Comparison of ENCODE assay signal across 1 cellular context in genomic region chr16:89322381-89323119, GRCh38.
TF ChIP-seq lines count a peak whose summit lies in the region.

No MANE protein-coding gene starts in this region.

TF ChIP-seq in HepG2, 621 proteins besides CTCF, POLR2A, EP300 and RAD21 (continued from another document and continues in another):
- TF ChIP-seq GRHL1 (CRISPR knock-in tag; conservative IDR thresholded peaks at IDR 0.05) (no peak), TBX3 (IDR thresholded peaks at IDR 0.05; ENCODE audit: borderline replicate concordance) (no peak), ZNF282 (IDR thresholded peaks at IDR 0.05; ENCODE audit: partially characterized antibody) (no peak), ZNF816 (CRISPR knock-in tag; IDR thresholded peaks at IDR 0.05; ENCODE audit: borderline replicate concordance) (no peak), TCF7 (IDR thresholded peaks at IDR 0.05; ENCODE audit: low read depth) (no peak), AKAP8 (CRISPR knock-in tag; IDR thresholded peaks at IDR 0.05) (no peak), ZNF644 (CRISPR knock-in tag; IDR thresholded peaks at IDR 0.05; ENCODE audit: low read depth) (no peak), U2AF1 (optimal IDR thresholded peaks at IDR 0.05; ENCODE audit: low read depth, low read length) (no peak), DPF2 (CRISPR knock-in tag; IDR thresholded peaks at IDR 0.05; ENCODE audit: borderline replicate concordance, low read depth) (no peak), ZHX1 (CRISPR knock-in tag; IDR thresholded peaks at IDR 0.05; ENCODE audit: low read depth) (no peak), CEBPB (IDR thresholded peaks at IDR 0.05; ENCODE audit: borderline replicate concordance, low read depth, low read length) (no peak), HDAC1 (CRISPR knock-in tag; IDR thresholded peaks at IDR 0.05) (peak; percentile 29; the same call in 1 of the 2 replicates), RORA (CRISPR knock-in tag; IDR thresholded peaks at IDR 0.05) (no peak), ISX (CRISPR knock-in tag; conservative IDR thresholded peaks at IDR 0.05) (no peak), ZNF20 (CRISPR knock-in tag; IDR thresholded peaks at IDR 0.05) (no peak), RAD51 (IDR thresholded peaks at IDR 0.05; ENCODE audit: borderline replicate concordance) (no peak), CENPX (CRISPR knock-in tag; IDR thresholded peaks at IDR 0.05) (no peak), ZSCAN29 (CRISPR knock-in tag; conservative IDR thresholded peaks at IDR 0.05) (no peak), ZNF670 (CRISPR knock-in tag; IDR thresholded peaks at IDR 0.05; ENCODE audit: borderline replicate concordance) (no peak), PLRG1 (conservative IDR thresholded peaks at IDR 0.05) (no peak), MIXL1 (CRISPR knock-in tag; IDR thresholded peaks at IDR 0.05) (no peak), ATF6 (CRISPR knock-in tag; conservative IDR thresholded peaks at IDR 0.05) (no peak)
- TF ChIP-seq, protein P1, sequence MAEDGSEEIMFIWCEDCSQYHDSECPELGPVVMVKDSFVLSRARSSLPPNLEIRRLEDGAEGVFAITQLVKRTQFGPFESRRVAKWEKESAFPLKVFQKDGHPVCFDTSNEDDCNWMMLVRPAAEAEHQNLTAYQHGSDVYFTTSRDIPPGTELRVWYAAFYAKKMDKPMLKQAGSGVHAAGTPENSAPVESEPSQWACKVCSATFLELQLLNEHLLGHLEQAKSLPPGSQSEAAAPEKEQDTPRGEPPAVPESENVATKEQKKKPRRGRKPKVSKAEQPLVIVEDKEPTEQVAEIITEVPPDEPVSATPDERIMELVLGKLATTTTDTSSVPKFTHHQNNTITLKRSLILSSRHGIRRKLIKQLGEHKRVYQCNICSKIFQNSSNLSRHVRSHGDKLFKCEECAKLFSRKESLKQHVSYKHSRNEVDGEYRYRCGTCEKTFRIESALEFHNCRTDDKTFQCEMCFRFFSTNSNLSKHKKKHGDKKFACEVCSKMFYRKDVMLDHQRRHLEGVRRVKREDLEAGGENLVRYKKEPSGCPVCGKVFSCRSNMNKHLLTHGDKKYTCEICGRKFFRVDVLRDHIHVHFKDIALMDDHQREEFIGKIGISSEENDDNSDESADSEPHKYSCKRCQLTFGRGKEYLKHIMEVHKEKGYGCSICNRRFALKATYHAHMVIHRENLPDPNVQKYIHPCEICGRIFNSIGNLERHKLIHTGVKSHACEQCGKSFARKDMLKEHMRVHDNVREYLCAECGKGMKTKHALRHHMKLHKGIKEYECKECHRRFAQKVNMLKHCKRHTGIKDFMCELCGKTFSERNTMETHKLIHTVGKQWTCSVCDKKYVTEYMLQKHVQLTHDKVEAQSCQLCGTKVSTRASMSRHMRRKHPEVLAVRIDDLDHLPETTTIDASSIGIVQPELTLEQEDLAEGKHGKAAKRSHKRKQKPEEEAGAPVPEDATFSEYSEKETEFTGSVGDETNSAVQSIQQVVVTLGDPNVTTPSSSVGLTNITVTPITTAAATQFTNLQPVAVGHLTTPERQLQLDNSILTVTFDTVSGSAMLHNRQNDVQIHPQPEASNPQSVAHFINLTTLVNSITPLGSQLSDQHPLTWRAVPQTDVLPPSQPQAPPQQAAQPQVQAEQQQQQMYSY (CRISPR knock-in tag; IDR thresholded peaks at IDR 0.05): no peak
- TF ChIP-seq, protein P2, sequence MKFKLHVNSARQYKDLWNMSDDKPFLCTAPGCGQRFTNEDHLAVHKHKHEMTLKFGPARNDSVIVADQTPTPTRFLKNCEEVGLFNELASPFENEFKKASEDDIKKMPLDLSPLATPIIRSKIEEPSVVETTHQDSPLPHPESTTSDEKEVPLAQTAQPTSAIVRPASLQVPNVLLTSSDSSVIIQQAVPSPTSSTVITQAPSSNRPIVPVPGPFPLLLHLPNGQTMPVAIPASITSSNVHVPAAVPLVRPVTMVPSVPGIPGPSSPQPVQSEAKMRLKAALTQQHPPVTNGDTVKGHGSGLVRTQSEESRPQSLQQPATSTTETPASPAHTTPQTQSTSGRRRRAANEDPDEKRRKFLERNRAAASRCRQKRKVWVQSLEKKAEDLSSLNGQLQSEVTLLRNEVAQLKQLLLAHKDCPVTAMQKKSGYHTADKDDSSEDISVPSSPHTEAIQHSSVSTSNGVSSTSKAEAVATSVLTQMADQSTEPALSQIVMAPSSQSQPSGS (CRISPR knock-in tag; IDR thresholded peaks at IDR 0.05): no peak
- TF ChIP-seq, protein P3, sequence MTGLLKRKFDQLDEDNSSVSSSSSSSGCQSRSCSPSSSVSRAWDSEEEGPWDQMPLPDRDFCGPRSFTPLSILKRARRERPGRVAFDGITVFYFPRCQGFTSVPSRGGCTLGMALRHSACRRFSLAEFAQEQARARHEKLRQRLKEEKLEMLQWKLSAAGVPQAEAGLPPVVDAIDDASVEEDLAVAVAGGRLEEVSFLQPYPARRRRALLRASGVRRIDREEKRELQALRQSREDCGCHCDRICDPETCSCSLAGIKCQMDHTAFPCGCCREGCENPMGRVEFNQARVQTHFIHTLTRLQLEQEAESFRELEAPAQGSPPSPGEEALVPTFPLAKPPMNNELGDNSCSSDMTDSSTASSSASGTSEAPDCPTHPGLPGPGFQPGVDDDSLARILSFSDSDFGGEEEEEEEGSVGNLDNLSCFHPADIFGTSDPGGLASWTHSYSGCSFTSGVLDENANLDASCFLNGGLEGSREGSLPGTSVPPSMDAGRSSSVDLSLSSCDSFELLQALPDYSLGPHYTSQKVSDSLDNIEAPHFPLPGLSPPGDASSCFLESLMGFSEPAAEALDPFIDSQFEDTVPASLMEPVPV (CRISPR knock-in tag; IDR thresholded peaks at IDR 0.05): no peak
- TF ChIP-seq, protein P4, sequence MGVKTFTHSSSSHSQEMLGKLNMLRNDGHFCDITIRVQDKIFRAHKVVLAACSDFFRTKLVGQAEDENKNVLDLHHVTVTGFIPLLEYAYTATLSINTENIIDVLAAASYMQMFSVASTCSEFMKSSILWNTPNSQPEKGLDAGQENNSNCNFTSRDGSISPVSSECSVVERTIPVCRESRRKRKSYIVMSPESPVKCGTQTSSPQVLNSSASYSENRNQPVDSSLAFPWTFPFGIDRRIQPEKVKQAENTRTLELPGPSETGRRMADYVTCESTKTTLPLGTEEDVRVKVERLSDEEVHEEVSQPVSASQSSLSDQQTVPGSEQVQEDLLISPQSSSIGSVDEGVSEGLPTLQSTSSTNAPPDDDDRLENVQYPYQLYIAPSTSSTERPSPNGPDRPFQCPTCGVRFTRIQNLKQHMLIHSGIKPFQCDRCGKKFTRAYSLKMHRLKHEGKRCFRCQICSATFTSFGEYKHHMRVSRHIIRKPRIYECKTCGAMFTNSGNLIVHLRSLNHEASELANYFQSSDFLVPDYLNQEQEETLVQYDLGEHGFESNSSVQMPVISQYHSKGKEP (CRISPR knock-in tag; IDR thresholded peaks at IDR 0.05): no peak
- TF ChIP-seq, protein P5, sequence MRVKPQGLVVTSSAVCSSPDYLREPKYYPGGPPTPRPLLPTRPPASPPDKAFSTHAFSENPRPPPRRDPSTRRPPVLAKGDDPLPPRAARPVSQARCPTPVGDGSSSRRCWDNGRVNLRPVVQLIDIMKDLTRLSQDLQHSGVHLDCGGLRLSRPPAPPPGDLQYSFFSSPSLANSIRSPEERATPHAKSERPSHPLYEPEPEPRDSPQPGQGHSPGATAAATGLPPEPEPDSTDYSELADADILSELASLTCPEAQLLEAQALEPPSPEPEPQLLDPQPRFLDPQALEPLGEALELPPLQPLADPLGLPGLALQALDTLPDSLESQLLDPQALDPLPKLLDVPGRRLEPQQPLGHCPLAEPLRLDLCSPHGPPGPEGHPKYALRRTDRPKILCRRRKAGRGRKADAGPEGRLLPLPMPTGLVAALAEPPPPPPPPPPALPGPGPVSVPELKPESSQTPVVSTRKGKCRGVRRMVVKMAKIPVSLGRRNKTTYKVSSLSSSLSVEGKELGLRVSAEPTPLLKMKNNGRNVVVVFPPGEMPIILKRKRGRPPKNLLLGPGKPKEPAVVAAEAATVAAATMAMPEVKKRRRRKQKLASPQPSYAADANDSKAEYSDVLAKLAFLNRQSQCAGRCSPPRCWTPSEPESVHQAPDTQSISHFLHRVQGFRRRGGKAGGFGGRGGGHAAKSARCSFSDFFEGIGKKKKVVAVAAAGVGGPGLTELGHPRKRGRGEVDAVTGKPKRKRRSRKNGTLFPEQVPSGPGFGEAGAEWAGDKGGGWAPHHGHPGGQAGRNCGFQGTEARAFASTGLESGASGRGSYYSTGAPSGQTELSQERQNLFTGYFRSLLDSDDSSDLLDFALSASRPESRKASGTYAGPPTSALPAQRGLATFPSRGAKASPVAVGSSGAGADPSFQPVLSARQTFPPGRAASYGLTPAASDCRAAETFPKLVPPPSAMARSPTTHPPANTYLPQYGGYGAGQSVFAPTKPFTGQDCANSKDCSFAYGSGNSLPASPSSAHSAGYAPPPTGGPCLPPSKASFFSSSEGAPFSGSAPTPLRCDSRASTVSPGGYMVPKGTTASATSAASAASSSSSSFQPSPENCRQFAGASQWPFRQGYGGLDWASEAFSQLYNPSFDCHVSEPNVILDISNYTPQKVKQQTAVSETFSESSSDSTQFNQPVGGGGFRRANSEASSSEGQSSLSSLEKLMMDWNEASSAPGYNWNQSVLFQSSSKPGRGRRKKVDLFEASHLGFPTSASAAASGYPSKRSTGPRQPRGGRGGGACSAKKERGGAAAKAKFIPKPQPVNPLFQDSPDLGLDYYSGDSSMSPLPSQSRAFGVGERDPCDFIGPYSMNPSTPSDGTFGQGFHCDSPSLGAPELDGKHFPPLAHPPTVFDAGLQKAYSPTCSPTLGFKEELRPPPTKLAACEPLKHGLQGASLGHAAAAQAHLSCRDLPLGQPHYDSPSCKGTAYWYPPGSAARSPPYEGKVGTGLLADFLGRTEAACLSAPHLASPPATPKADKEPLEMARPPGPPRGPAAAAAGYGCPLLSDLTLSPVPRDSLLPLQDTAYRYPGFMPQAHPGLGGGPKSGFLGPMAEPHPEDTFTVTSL (CRISPR knock-in tag; IDR thresholded peaks at IDR 0.05; ENCODE audit: borderline replicate concordance): 0 out of 2 replicates have a peak, but pooled peaks have one; percentile 39
- TF ChIP-seq, protein P6, sequence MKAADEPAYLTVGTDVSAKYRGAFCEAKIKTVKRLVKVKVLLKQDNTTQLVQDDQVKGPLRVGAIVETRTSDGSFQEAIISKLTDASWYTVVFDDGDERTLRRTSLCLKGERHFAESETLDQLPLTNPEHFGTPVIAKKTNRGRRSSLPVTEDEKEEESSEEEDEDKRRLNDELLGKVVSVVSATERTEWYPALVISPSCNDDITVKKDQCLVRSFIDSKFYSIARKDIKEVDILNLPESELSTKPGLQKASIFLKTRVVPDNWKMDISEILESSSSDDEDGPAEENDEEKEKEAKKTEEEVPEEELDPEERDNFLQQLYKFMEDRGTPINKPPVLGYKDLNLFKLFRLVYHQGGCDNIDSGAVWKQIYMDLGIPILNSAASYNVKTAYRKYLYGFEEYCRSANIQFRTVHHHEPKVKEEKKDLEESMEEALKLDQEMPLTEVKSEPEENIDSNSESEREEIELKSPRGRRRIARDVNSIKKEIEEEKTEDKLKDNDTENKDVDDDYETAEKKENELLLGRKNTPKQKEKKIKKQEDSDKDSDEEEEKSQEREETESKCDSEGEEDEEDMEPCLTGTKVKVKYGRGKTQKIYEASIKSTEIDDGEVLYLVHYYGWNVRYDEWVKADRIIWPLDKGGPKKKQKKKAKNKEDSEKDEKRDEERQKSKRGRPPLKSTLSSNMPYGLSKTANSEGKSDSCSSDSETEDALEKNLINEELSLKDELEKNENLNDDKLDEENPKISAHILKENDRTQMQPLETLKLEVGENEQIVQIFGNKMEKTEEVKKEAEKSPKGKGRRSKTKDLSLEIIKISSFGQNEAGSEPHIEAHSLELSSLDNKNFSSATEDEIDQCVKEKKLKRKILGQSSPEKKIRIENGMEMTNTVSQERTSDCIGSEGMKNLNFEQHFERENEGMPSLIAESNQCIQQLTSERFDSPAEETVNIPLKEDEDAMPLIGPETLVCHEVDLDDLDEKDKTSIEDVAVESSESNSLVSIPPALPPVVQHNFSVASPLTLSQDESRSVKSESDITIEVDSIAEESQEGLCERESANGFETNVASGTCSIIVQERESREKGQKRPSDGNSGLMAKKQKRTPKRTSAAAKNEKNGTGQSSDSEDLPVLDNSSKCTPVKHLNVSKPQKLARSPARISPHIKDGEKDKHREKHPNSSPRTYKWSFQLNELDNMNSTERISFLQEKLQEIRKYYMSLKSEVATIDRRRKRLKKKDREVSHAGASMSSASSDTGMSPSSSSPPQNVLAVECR (CRISPR knock-in tag; IDR thresholded peaks at IDR 0.05; ENCODE audit: borderline replicate concordance): peak; percentile 57; the same call in 1 of the 2 replicates
